ENCODE assay signal across 23 cellular contexts in genomic region chr16:12509121-12509520, GRCh38.
"Had no signal": no experiment of that assay in that cellular context is flagged by ENCODE, and none has a peak within 500 bp of the region (broad histone marks: within the 10 kb centered on the region; RNA-seq: fewer than 3 reads in every experiment).

No MANE protein-coding gene starts in this region.

- DNase-seq: colonic mucosa; effector memory CD4-positive, alpha-beta T cell; foreskin keratinocyte; heart right ventricle; hippocampal formation; left colon; left ventricle myocardium inferior; lower lobe of right lung; naive B cell; spleen; stimulated activated CD4-positive, alpha-beta T cell treated with anti-CD3 and anti-CD28 coated beads, Interleukin-4, amount 100 ng/mL, for 4 hours; stimulated activated naive B cell treated with anti-CD40 and anti-IgM and Interleukin-4, amounts not matched to agents 10 μg/mL and 1 μg/mL and 100 μg/mL, for 72 hours; thyroid gland; trophoblast cell had no signal

- H3K4me1 ChIP-seq: colonic mucosa, esophagus muscularis mucosa, foreskin keratinocyte, gastroesophageal sphincter, lower lobe of right lung, prostate gland, suprapubic skin had no signal

- H3K4me3 ChIP-seq: colonic mucosa, esophagus muscularis mucosa, gastroesophageal sphincter, heart right ventricle, left ventricle myocardium inferior, lower lobe of right lung, prostate gland, right atrium auricular region, skin epidermis, spleen, suprapubic skin, thyroid gland had no signal

- H3K27me3 ChIP-seq: colonic mucosa, esophagus muscularis mucosa, foreskin keratinocyte, gastroesophageal sphincter, heart right ventricle, neutrophil, right atrium auricular region, spleen, suprapubic skin, thyroid gland had no signal

- ATAC-seq: foreskin keratinocyte; gastroesophageal sphincter; heart right ventricle; left colon; lower lobe of right lung; natural killer cell treated with Interleukin-12 subunit alpha and Interleukin-12 subunit beta and Interleukin-15 and Interleukin-18, amount 100 ng/mL, for 72 hours; sciatic nerve; stimulated activated naive B cell treated with anti-CD40 and anti-IgM and Interleukin-4, amounts not matched to agents 10 μg/mL and 1 μg/mL and 100 μg/mL, for 72 hours had no signal

- H3K9me3 ChIP-seq: colonic mucosa, esophagus muscularis mucosa, gastroesophageal sphincter, heart right ventricle, left ventricle myocardium inferior, lower lobe of right lung, neutrophil, prostate gland, right atrium auricular region, spleen, suprapubic skin, thyroid gland had no signal

- H3K36me3 ChIP-seq: colonic mucosa, esophagus muscularis mucosa, gastroesophageal sphincter, heart right ventricle, left ventricle myocardium inferior, lower lobe of right lung, neutrophil, prostate gland, right atrium auricular region, spleen, suprapubic skin, thyroid gland had no signal

- H3K27ac ChIP-seq: colonic mucosa, esophagus muscularis mucosa, foreskin keratinocyte, gastroesophageal sphincter, heart right ventricle, left ventricle myocardium inferior, lower lobe of right lung, neutrophil, prostate gland, right atrium auricular region, skin epidermis, spleen, suprapubic skin, thyroid gland had no signal
